21 cellular contexts compared by ENCODE assay signal in the genomic region with DNA sequence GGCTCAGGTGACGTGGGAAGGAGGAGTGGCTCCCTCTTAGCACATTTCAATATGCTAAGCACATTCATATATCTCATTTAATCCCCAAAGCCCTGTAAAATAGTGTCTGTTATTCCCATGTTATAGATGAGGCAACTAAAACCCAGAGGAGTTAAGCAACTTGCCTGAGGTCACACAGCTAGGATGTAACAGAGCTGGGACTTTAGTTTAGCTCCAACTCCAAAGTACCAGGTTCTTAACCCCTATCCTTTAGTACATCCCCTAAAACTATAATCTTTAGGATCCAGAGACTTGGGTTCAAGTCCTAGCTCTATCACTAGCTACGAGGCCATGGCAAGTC. TPM values are rescaled to one million over a fixed set of nuclear protein-coding genes. Genes with fewer than 3 reads are reported as not detected.
"Had no signal": no experiment of that assay in that cellular context is flagged by ENCODE, and none has a peak within 500 bp of the region (broad histone marks: within the 10 kb centered on the region; RNA-seq: fewer than 3 reads in every experiment).

No MANE protein-coding gene starts in this region.

- H3K4me3 ChIP-seq: adrenal gland, body of pancreas had no signal

- H3K4me1 Mint-ChIP-seq: activated CD4-positive, alpha-beta memory T cell treated with anti-CD3 and anti-CD28 coated beads, Interleukin-2, amount 10 ng/mL, durations not matched to agents 7 days and 5 days; activated naive CD8-positive, alpha-beta T cell treated with anti-CD3 and anti-CD28 coated beads, Interleukin-2, amount 10 ng/mL, durations not matched to agents 7 days and 5 days had no signal

- H3K36me3 ChIP-seq: adrenal gland had no signal

- H3K9me3 ChIP-seq: adrenal gland, body of pancreas had no signal

- H3K27ac Mint-ChIP-seq: activated CD4-positive, alpha-beta memory T cell treated with anti-CD3 and anti-CD28 coated beads, Interleukin-2, amount 10 ng/mL, durations not matched to agents 7 days and 5 days; activated naive CD8-positive, alpha-beta T cell treated with anti-CD3 and anti-CD28 coated beads, Interleukin-2, amount 10 ng/mL, durations not matched to agents 7 days and 5 days; activated T-cell treated with anti-CD3 and anti-CD28 coated beads, Interleukin-2, amount 50 U/mL, for 72 hours; activated T-helper 2 cell treated with anti-CD3 and anti-CD28 coated beads, Interferon-gamma antibody, Interleukin-2, Interleukin-4, amounts not matched to agents 10 μg/mL and 5 μg/mL and 100 μg/mL, durations not matched to agents 14 hours and 24 hours and 36 hours; T-helper 17 cell had no signal

- H3K4me3 Mint-ChIP-seq: activated CD4-positive, alpha-beta memory T cell treated with anti-CD3 and anti-CD28 coated beads, Interleukin-2, amount 10 ng/mL, durations not matched to agents 7 days and 5 days; activated naive CD8-positive, alpha-beta T cell treated with anti-CD3 and anti-CD28 coated beads, Interleukin-2, amount 10 ng/mL, durations not matched to agents 7 days and 5 days; activated T-cell treated with anti-CD3 and anti-CD28 coated beads, Interleukin-2, amount 50 U/mL, for 72 hours; T-helper 17 cell had no signal

- H3K4me1 ChIP-seq: body of pancreas had no signal

- H3K36me3 Mint-ChIP-seq: activated naive CD8-positive, alpha-beta T cell treated with anti-CD3 and anti-CD28 coated beads, Interleukin-2, amount 10 ng/mL, durations not matched to agents 7 days and 5 days had no signal

- H3K9me3 Mint-ChIP-seq: activated CD4-positive, alpha-beta memory T cell treated with anti-CD3 and anti-CD28 coated beads, Interleukin-2, amount 10 ng/mL, durations not matched to agents 7 days and 5 days; activated naive CD8-positive, alpha-beta T cell treated with anti-CD3 and anti-CD28 coated beads, Interleukin-2, amount 10 ng/mL, durations not matched to agents 7 days and 5 days; activated T-cell treated with anti-CD3 and anti-CD28 coated beads, Interleukin-2, amount 50 U/mL, for 72 hours; activated T-helper 2 cell treated with anti-CD3 and anti-CD28 coated beads, Interferon-gamma antibody, Interleukin-2, Interleukin-4, amounts not matched to agents 10 μg/mL and 5 μg/mL and 100 μg/mL, durations not matched to agents 14 hours and 24 hours and 36 hours had no signal

- H3K27ac ChIP-seq: adrenal gland, body of pancreas had no signal

- H3K27me3 ChIP-seq: adrenal gland, body of pancreas had no signal

- ATAC-seq: activated T-cell treated with anti-CD3 and anti-CD28 coated beads, Interleukin-2, amount 50 U/mL, for 72 hours; body of pancreas; T-helper 17 cell had no signal

- FAIRE-seq: RCC 7860 had no signal

- DNase-seq: activated CD4-positive, alpha-beta memory T cell treated with anti-CD3 and anti-CD28 coated beads, Interleukin-2, amount 10 ng/mL, durations not matched to agents 7 days and 5 days; activated CD4-positive, alpha-beta T cell treated with anti-CD3 and anti-CD28 coated beads, Interleukin-2, amount 50 U/mL, for 1 hour; activated CD4-positive, CD25-positive, alpha-beta regulatory T cell; activated gamma-delta T cell treated with Interleukin-2 at 50 U/mL for 16 hours; activated naive CD4-positive, alpha-beta T cell treated with anti-CD3 and anti-CD28 coated beads, Interleukin-2, amount 50 U/mL, for 16 hours; activated naive CD8-positive, alpha-beta T cell treated with anti-CD3 and anti-CD28 coated beads, Interleukin-2, amount 10 ng/mL, durations not matched to agents 7 days and 5 days; activated T-cell treated with anti-CD3 and anti-CD28 coated beads, Interleukin-2, amount 50 U/mL, for 72 hours; adrenal gland; anterior cingulate cortex; Kasumi-1; KBM-7; NCI-H1092; NCI-H1417 treated with DMSO at 0.1 percent for 48 hours; NCI-H1694; NCI-H510A treated with DMSO at 0.1 percent for 48 hours; SIG-M5; T-helper 17 cell; T-helper 9 cell had no signal

RNA-seq across cellular contexts. Expression of a gene that starts 48.5 kb away (rescaled TPM):
- total RNA-seq: activated T-helper 2 cell treated with anti-CD3 and anti-CD28 coated beads, Interferon-gamma antibody, Interleukin-2, Interleukin-4, amounts not matched to agents 10 μg/mL and 5 μg/mL and 100 μg/mL, durations not matched to agents 14 hours and 24 hours and 36 hours had no signal
